ENCODE assay signal across 9 cellular contexts in genomic region chr17:2814049-2814448, GRCh38. TPM values are rescaled to one million over a fixed set of nuclear protein-coding genes. Genes with fewer than 3 reads are reported as not detected.
DNase-seq lines count a peak whose midpoint lies in the region; ATAC-seq lines count a peak whose summit lies in the region.
"Had no signal": no experiment of that assay in that cellular context is flagged by ENCODE, and none has a peak within 500 bp of the region (broad histone marks: within the 10 kb centered on the region; RNA-seq: fewer than 3 reads in every experiment).

No MANE protein-coding gene starts in this region.

- H3K27me3 Mint-ChIP-seq in T-helper 2 cell treated with Interferon-gamma antibody and Interleukin-4, amounts not matched to agents 5 μg/mL and 100 μg/mL, for 36 hours (ENCODE audit: low read depth): peaks cover 18% of the 10 kb centered on the region

- H3K27ac ChIP-seq in neuronal stem cell (replicated peaks; ENCODE audit: low read length): peak overlapping the region; percentile 8
- H3K27ac ChIP-seq: RWPE1 had no signal

- H3K9me3 ChIP-seq in neuronal stem cell (replicated peaks in 1 of 2; ENCODE audit: control insufficient read depth in 2 of 2, insufficient read depth in 1 of 2, low read depth in 1 of 2, low read length in 2 of 2): no peaks in the 10 kb centered on the region

- peaks cover 20% of the 10 kb centered on the region for H3K36me3 Mint-ChIP-seq in T-helper 2 cell treated with Interferon-gamma antibody and Interleukin-4, amounts not matched to agents 5 μg/mL and 100 μg/mL, for 36 hours (ENCODE audit: low read depth)

- H3K9me3 Mint-ChIP-seq in T-helper 2 cell treated with Interferon-gamma antibody and Interleukin-4, amounts not matched to agents 5 μg/mL and 100 μg/mL, for 36 hours: no peaks in the 10 kb centered on the region

- H4K8ac ChIP-seq in neuronal stem cell (ENCODE audit: low read depth, low read length): no peak overlapping the region

- H2BK120ac ChIP-seq in neuronal stem cell (ENCODE audit: low read depth, low read length): peak overlapping the region; percentile 76

- peak overlapping the region; percentile 97 for H3K18ac ChIP-seq in neuronal stem cell (ENCODE audit: low read length)

- H3K4me3 Mint-ChIP-seq in T-helper 2 cell treated with Interferon-gamma antibody and Interleukin-4, amounts not matched to agents 5 μg/mL and 100 μg/mL, for 36 hours: peak overlapping the region; percentile 82

- H3K27ac Mint-ChIP-seq in T-helper 2 cell treated with Interferon-gamma antibody and Interleukin-4, amounts not matched to agents 5 μg/mL and 100 μg/mL, for 36 hours: peak overlapping the region; percentile 94

- H3K4me2 ChIP-seq in neuronal stem cell (ENCODE audit: insufficient read depth, low read length, poor library complexity, severe bottlenecking): no peak overlapping the region

- peak; percentile 10 for ATAC-seq in GM18873 (IDR thresholded peaks at IDR 0.05; ENCODE audit: low FRiP score, unreplicated experiment)
- peak; percentile 20 for ATAC-seq in HG02943 (IDR thresholded peaks at IDR 0.05; ENCODE audit: low read depth, unreplicated experiment)
- ATAC-seq in GM18519 (IDR thresholded peaks at IDR 0.05; ENCODE audit: low FRiP score, unreplicated experiment): no peak

- no peaks in the 10 kb centered on the region for H3K27me3 ChIP-seq in neuronal stem cell (ENCODE audit: control insufficient read depth in 3 of 3, insufficient read depth in 3 of 3, low read depth in 1 of 3, low read length in 3 of 3)

- peak; percentile 29 for DNase-seq in T-helper 2 cell treated with Interferon-gamma antibody and Interleukin-4, amounts not matched to agents 5 μg/mL and 100 μg/mL, for 36 hours (ENCODE audit: low spot score)
- no peak for DNase-seq in neuronal stem cell (ENCODE audit: low spot score)
- DNase-seq in OCI-M2 (lab: John Stamatoyannopoulos, UW; ENCODE audit: unreplicated experiment): no peak
- DNase-seq in AG20443 (ENCODE audit: low spot score): no peak
- DNase-seq: NCI-H1092 had no signal

- peak overlapping the region; percentile 53 for H2AFZ ChIP-seq in neuronal stem cell (ENCODE audit: low read length)

- H3K36me3 ChIP-seq in neuronal stem cell (replicated peaks in 1 of 2; ENCODE audit: control insufficient read depth in 2 of 2, insufficient read depth in 2 of 2, low read length in 2 of 2): no peaks in the 10 kb centered on the region

- H2BK15ac ChIP-seq in neuronal stem cell (ENCODE audit: low read length): peak overlapping the region; percentile 98

- H3K4me1 ChIP-seq in neuronal stem cell (ENCODE audit: control insufficient read depth in 2 of 2, insufficient read depth in 1 of 2, low read depth in 1 of 2, low read length in 2 of 2): peaks cover 0 to 31% of the 10 kb centered on the region in 2 donors

- H2BK5ac ChIP-seq in neuronal stem cell (ENCODE audit: low read length): peak overlapping the region; percentile 93

- peak overlapping the region; percentile 99 for H2AK5ac ChIP-seq in neuronal stem cell (ENCODE audit: low read depth, low read length)

- H3K14ac ChIP-seq in neuronal stem cell (ENCODE audit: low read length): peak overlapping the region; percentile 84

- no CpG with 5 or more reads among the region's 5 CpGs for WGBS in neuronal stem cell (ENCODE audit: extremely low coverage in 2 of 2, insufficient read length in 2 of 2, insufficient replicate concordance in 1 of 2), 2 donors

- H3K79me1 ChIP-seq in neuronal stem cell (ENCODE audit: low read depth, low read length): peaks cover 3% of the 10 kb centered on the region

- H3K4me3 ChIP-seq in neuronal stem cell (ENCODE audit: low read length in 2 of 2): no peak overlapping the region

- H3K23ac ChIP-seq in neuronal stem cell (ENCODE audit: low read depth, low read length, poor library complexity): peak overlapping the region; percentile 69

- peak overlapping the region; percentile 100 for H2BK12ac ChIP-seq in neuronal stem cell (ENCODE audit: low read length)

- peak overlapping the region; percentile 72 for H4K91ac ChIP-seq in neuronal stem cell (ENCODE audit: low read depth, low read length, poor library complexity)

- peaks cover 29% of the 10 kb centered on the region for H3K4me1 Mint-ChIP-seq in T-helper 2 cell treated with Interferon-gamma antibody and Interleukin-4, amounts not matched to agents 5 μg/mL and 100 μg/mL, for 36 hours (ENCODE audit: low read depth)

- H3K9ac ChIP-seq in neuronal stem cell (ENCODE audit: low read depth, low read length, poor library complexity): peak overlapping the region; percentile 70

- peak overlapping the region; percentile 91 for H3K4ac ChIP-seq in neuronal stem cell (ENCODE audit: low read length)

RNA-seq across cellular contexts. Expression of gene RAP1GAP2, which starts 17.8 kb away (rescaled TPM):
- 2.9 TPM for polyA plus RNA-seq in neuronal stem cell (2013, experiment 1 of 2)
- 3.1 TPM for polyA plus RNA-seq in neuronal stem cell (2013, experiment 2 of 2)
